Comparison of ENCODE assay signal across 8 cellular contexts in the genomic region with DNA sequence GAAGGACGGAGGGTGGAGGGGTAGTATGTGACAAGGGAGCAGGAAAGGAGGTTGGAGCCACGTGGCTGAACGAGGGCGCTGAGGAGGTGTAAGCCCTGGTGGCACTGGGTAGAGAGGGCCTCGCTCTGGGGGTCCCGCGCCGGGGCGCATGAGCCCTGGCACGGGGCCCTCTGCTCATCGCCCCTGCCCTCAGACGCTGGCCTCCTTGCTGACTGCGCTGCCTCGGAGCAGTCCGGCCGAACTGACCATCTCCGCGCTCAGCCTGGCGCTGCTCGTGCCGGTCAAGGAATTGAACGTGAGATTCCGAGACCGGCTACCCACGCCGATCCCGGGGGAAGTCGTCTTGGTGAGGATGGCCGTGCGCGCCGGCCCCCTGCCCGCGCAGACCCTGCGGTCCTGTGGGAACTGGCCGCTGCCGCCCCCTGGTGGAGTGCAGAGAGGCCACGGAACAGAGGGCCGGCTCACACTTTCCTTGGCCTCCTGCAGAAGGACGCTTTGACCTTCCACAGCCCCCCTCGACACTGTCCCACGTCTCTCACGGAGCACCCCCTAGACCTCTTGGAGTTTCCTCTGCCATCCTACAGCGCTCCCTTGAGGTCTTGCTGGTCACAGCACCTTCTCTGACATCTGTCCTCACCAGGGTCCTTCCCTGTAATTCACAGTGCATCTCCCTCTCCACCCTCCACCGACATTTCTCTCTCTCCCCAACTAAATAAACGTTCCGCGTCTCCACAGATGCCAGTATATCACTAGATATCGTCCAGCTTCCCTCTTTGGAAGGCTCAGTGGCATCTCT. TPM values are rescaled to one million over a fixed set of nuclear protein-coding genes. Genes with fewer than 3 reads are reported as not detected.
A peak's percentile ranks its signal among the peaks of the same experiment; 100 is the strongest.
DNase-seq lines count a peak whose midpoint lies in the region; ATAC-seq and TF ChIP-seq lines count a peak whose summit lies in the region.

No MANE protein-coding gene starts in this region.

- H3K4me3 ChIP-seq in heart right ventricle (peak overlapping the region; percentile 4 to 60 (median 52)), rectal smooth muscle tissue (ENCODE audit: low read length) (peak overlapping the region; percentile 63)

- H3K4me1 Mint-ChIP-seq in HFFc6 (ENCODE audit: low read depth): peaks cover 7% of the 10 kb centered on the region
- H3K4me1 Mint-ChIP-seq in activated naive CD8-positive, alpha-beta T cell (ENCODE audit: low read depth): peaks cover 26% of the 10 kb centered on the region

- H3K4me1 ChIP-seq in heart right ventricle (peaks cover 9 to 50% (median 21%) of the 10 kb centered on the region in 9 donors), rectal smooth muscle tissue (ENCODE audit: control insufficient read depth, insufficient read depth, low read length) (peaks cover 5% of the 10 kb centered on the region)

- CTCF ChIA-PET in RWPE1 (lab: Yijun Ruan, JAX): interaction anchor here (0.6 to 4.8 kb wide), 12 partner anchors 9 to 1017 kb away, joined by 3 to 32 read pairs (median 6); partner anchors contain the start of genes B4GALNT1 and GLI1

- peak; percentile 64 to 79 (median 72) for ATAC-seq in heart right ventricle
- no peak for ATAC-seq in GM18517 (IDR thresholded peaks at IDR 0.05; ENCODE audit: unreplicated experiment)

- intact Hi-C loops in heart right ventricle (cut with DNase I): loop anchor here (1.0 to 10.0 kb wide), 5 partner anchors 38 to 167 kb away; partner anchors contain the start of genes GLI1 (in 1 of the 10) and INHBE (in 1 of the 10)
- intact Hi-C loops in posterior vena cava (cut with DNase I): loop anchor here (2.0 to 5.0 kb wide), 2 partner anchors 37 to 39 kb away; no protein-coding TSS in a partner anchor

- peaks cover 2% of the 10 kb centered on the region for H3K36me3 Mint-ChIP-seq in HFFc6 (ENCODE audit: low read depth)
- H3K36me3 Mint-ChIP-seq in activated naive CD8-positive, alpha-beta T cell: peaks cover 3% of the 10 kb centered on the region

- H3K4me3 Mint-ChIP-seq in HFFc6: peak overlapping the region; percentile 75
- peak overlapping the region; percentile 86 for H3K4me3 Mint-ChIP-seq in activated naive CD8-positive, alpha-beta T cell

- no peaks in the 10 kb centered on the region for H3K9me3 ChIP-seq in heart right ventricle

- H3K9me3 Mint-ChIP-seq in HFFc6: no peaks in the 10 kb centered on the region
- H3K9me3 Mint-ChIP-seq in activated naive CD8-positive, alpha-beta T cell (ENCODE audit: low read depth): no peaks in the 10 kb centered on the region

- DNase-seq in D341Med (ENCODE audit: low spot score): peak; percentile 92
- peak; percentile 4 for DNase-seq in HFFc6
- peak; percentile 61 for DNase-seq in RWPE1 (ENCODE audit: low spot score)
- DNase-seq in heart right ventricle: peak; percentile 61 to 75
- DNase-seq in posterior vena cava (ENCODE audit: low spot score): no peak

- 2% methylated on average over 49 of the region's 49 CpGs for WGBS in heart right ventricle, 2 donors

- TF ChIP-seq CTCF in HFFc6 (IDR thresholded peaks at IDR 0.05) (peak; percentile 94), RWPE1 (conservative IDR thresholded peaks at IDR 0.05; ENCODE audit: low read depth) (peak; percentile 93), heart right ventricle (IDR thresholded peaks at IDR 0.05) (peak; percentile 88 to 98 (median 95))

- POLR2A ChIA-PET in RWPE1 (lab: Yijun Ruan, JAX; ENCODE audit: low non-redundant PET): no interaction called here

- peaks cover 11 to 96% (median 67%) of the 10 kb centered on the region in 7 donors for H3K27me3 ChIP-seq in heart right ventricle
- peaks cover 36% of the 10 kb centered on the region for H3K27me3 ChIP-seq in rectal smooth muscle tissue (ENCODE audit: control insufficient read depth, insufficient read depth, low read length)

- H3K27ac Mint-ChIP-seq in HFFc6: no peak overlapping the region
- H3K27ac Mint-ChIP-seq in activated naive CD8-positive, alpha-beta T cell: no peak overlapping the region

- H3K36me3 ChIP-seq in heart right ventricle: peaks cover 0 to 12% (median 0%) of the 10 kb centered on the region in 9 donors
- H3K36me3 ChIP-seq in rectal smooth muscle tissue (ENCODE audit: control insufficient read depth, insufficient read depth, low read length): no peaks in the 10 kb centered on the region

- no peak overlapping the region for H3K9ac ChIP-seq in rectal smooth muscle tissue (ENCODE audit: low read length)

- H3K27ac ChIP-seq in RWPE1 (no peak overlapping the region), heart right ventricle (peak overlapping the region in 2 of 10 donors; percentile 11 to 31), rectal smooth muscle tissue (ENCODE audit: low read depth, low read length) (no peak overlapping the region)

- H3K27me3 Mint-ChIP-seq in HFFc6 (ENCODE audit: insufficient read depth): peaks cover 28% of the 10 kb centered on the region
- H3K27me3 Mint-ChIP-seq in activated naive CD8-positive, alpha-beta T cell: peaks cover 71% of the 10 kb centered on the region

RNA-seq across cellular contexts. Expression of gene ARHGEF25, which starts 10.5 kb away (rescaled TPM):
- 10 to 100 TPM; 10.2 to 21.9 (median 11.9) TPM for total RNA-seq in HFFc6 (2021; fragmentation: NEBNext Ultra II Directional; extraction: Animal tissue kit (Norgen Biotek cat#: 25700))
- total RNA-seq in heart right ventricle (10 to 100 TPM in 3 of 10 donors, 1 to 10 TPM in 7; 5.0 to 17.6 (median 7.5) TPM), posterior vena cava (10 to 100 TPM; 78.8 to 82.8 TPM)
- polyA plus RNA-seq in heart right ventricle: 10 to 100 TPM; 13.1 to 49.2 TPM

RNA-seq across cellular contexts. Expression of gene B4GALNT1, which starts 11.3 kb away (rescaled TPM):
- total RNA-seq in HFFc6 (2021; fragmentation: NEBNext Ultra II Directional; extraction: Animal tissue kit (Norgen Biotek cat#: 25700)): 1 to 10 TPM; 1.4 to 3.1 (median 2.3) TPM
- total RNA-seq in heart right ventricle (1 to 10 TPM; 2.0 to 9.3 (median 5.5) TPM), posterior vena cava (1 to 10 TPM; 4.3 to 6.0 TPM)
- polyA plus RNA-seq in heart right ventricle: 1 to 10 TPM; 2.4 to 5.3 TPM

RNA-seq across cellular contexts. Expression of gene DTX3, which starts 17.1 kb away (rescaled TPM):
- 10 to 100 TPM; 17.7 to 21.0 (median 19.2) TPM for total RNA-seq in HFFc6 (2021; fragmentation: NEBNext Ultra II Directional; extraction: Animal tissue kit (Norgen Biotek cat#: 25700))
- total RNA-seq in heart right ventricle: 10 to 100 TPM; 16.9 to 30.2 (median 22.2) TPM
- polyA plus RNA-seq in heart right ventricle: 10 to 100 TPM; 20.9 to 58.2 TPM
- 10 to 100 TPM; 32.4 to 35.6 TPM for total RNA-seq in posterior vena cava

RNA-seq across cellular contexts. Expression of gene PIP4K2C, which starts 30.7 kb away (rescaled TPM):
- 10 to 100 TPM; 21.1 to 33.1 (median 24.3) TPM for total RNA-seq in HFFc6 (2021; fragmentation: NEBNext Ultra II Directional; extraction: Animal tissue kit (Norgen Biotek cat#: 25700))
- total RNA-seq in heart right ventricle: 10 to 100 TPM in 9 of 10 donors, 1 to 10 TPM in 1; 9.6 to 17.2 (median 14.7) TPM
- 10 to 100 TPM in 1 of 2 donors, 1 to 10 TPM in 1; 5.8 to 13.6 TPM for polyA plus RNA-seq in heart right ventricle
- total RNA-seq in posterior vena cava: 10 to 100 TPM; 26.0 to 27.4 TPM
